8 cellular contexts compared by ENCODE assay signal in genomic region chr13:48235814-48236135, GRCh38. TPM values are rescaled to one million over a fixed set of nuclear protein-coding genes. Genes with fewer than 3 reads are reported as not detected.
DNase-seq lines count a peak whose midpoint lies in the region; ATAC-seq, FAIRE-seq and TF ChIP-seq lines count a peak whose summit lies in the region.

No MANE protein-coding gene starts in this region.

- TF ChIP-seq EP300 in K562 (IDR thresholded peaks at IDR 0.05; ENCODE audit: low read length) (no peak), suprapubic skin (IDR thresholded peaks at IDR 0.05) (no peak)

- POLR2A ChIA-PET in activated CD4-positive, alpha-beta T cell treated with anti-CD3 and anti-CD28 coated beads for 36 hours (lab: Charles Lee), result interaction anchor here (0.6 to 1.3 kb wide), 3 partner anchors 13 to 198 kb away, joined by 3 to 5 read pairs (median 3); partner anchors contain the start of gene NUDT15
- POLR2A ChIA-PET in K562 (lab: Yijun Ruan, JAX), result no interaction called here

- TF ChIP-seq RAD21 in K562 (CRISPR knock-in tag; conservative IDR thresholded peaks at IDR 0.05 in 1 of 2, IDR thresholded peaks at IDR 0.05 in 1 of 2), result no peak
- no peak for TF ChIP-seq RAD21 in liver (IDR thresholded peaks at IDR 0.05)

- peaks cover 2% of the 10 kb centered on the region; the same call in 1 of the 3 replicates for H3K36me3 ChIP-seq in K562 (ENCODE audit: control insufficient read depth, insufficient read depth, low read length)
- no peaks in the 10 kb centered on the region for H3K36me3 ChIP-seq in liver (ENCODE audit: control insufficient read depth in 4 of 4, insufficient read depth in 3 of 4, low read depth in 1 of 4, low read length in 3 of 4)
- H3K36me3 ChIP-seq in suprapubic skin, result peaks cover 8% of the 10 kb centered on the region

- peaks cover 6% of the 10 kb centered on the region for H3K36me3 Mint-ChIP-seq in activated CD4-positive, alpha-beta T cell treated with anti-CD3 and anti-CD28 coated beads for 36 hours (ENCODE audit: low read depth)

- no peak for DNase-seq in activated CD4-positive, alpha-beta T cell treated with anti-CD3 and anti-CD28 coated beads for 36 hours
- DNase-seq in activated CD4-positive, alpha-beta T cell treated with anti-CD3 and anti-CD28 coated beads for 1 hour, result no peak
- DNase-seq in K562 (ENCODE audit: extremely low read depth in 1 of 4, low spot score in 3 of 4) (no peak), suprapubic skin (ENCODE audit: low spot score in 2 of 2) (no peak), UCSD-AML1 (lab: John Stamatoyannopoulos, UW; ENCODE audit: unreplicated experiment) (no peak)
- no peak for DNase-seq in stimulated activated CD4-positive, alpha-beta T cell treated with anti-CD3 and anti-CD28 coated beads, Interleukin-2, amount 100 ng/mL, for 24 hours

- H3K4me1 ChIP-seq in K562 (replicated peaks in 1 of 2; ENCODE audit: control insufficient read depth in 2 of 2, insufficient read depth in 2 of 2, low read length in 2 of 2) (peaks cover 0 to 15% of the 10 kb centered on the region in 2 experiments; a peak in 3 of 5 replicates), liver (ENCODE audit: control insufficient read depth in 4 of 4, insufficient read depth in 4 of 4, low read length in 3 of 4) (peaks cover 5 to 42% (median 29%) of the 10 kb centered on the region in 4 donors), suprapubic skin (peaks cover 72% of the 10 kb centered on the region)

- peak overlapping the region; percentile 84 for H3K4me3 Mint-ChIP-seq in activated CD4-positive, alpha-beta T cell treated with anti-CD3 and anti-CD28 coated beads for 36 hours

- H2AFZ ChIP-seq in K562 (ENCODE audit: low read depth, low read length), result no peak overlapping the region

- no peak for FAIRE-seq in K562 (lab: Jason Lieb, UNC)

- no peaks in the 10 kb centered on the region for H3K9me3 Mint-ChIP-seq in activated CD4-positive, alpha-beta T cell treated with anti-CD3 and anti-CD28 coated beads for 36 hours (ENCODE audit: low read depth)

- H3K27me3 ChIP-seq in K562 (ENCODE audit: control insufficient read depth in 2 of 2, insufficient read depth in 2 of 2, low read length in 2 of 2) (no peaks in the 10 kb centered on the region), liver (ENCODE audit: control insufficient read depth in 4 of 4, insufficient read depth in 4 of 4, low read length in 3 of 4) (no peaks in the 10 kb centered on the region), suprapubic skin (no peaks in the 10 kb centered on the region)

- intact Hi-C loops in activated CD4-positive, alpha-beta T cell treated with anti-CD3 and anti-CD28 coated beads for 36 hours (cut with DNase I, micrococcal nuclease), result loop anchor here (1.0 to 5.0 kb wide), 6 partner anchors 14 to 327 kb away; partner anchors contain the start of gene NUDT15 (in 1 of the 2)
- intact Hi-C loops in K562 (cut with micrococcal nuclease), result loop anchor here (2.0 kb wide), 1 partner anchor 109 kb away; no protein-coding TSS in a partner anchor

- H3K9me1 ChIP-seq in K562 (ENCODE audit: control insufficient read depth, insufficient read depth, low read length), result no peaks in the 10 kb centered on the region

- H3K9me3 ChIP-seq in K562 (replicated peaks; ENCODE audit: control insufficient read depth, insufficient read depth, low read depth, low read length), result no peaks in the 10 kb centered on the region
- H3K9me3 ChIP-seq in liver (ENCODE audit: control insufficient read depth in 4 of 4, low read length in 3 of 4), result no peaks in the 10 kb centered on the region
- H3K9me3 ChIP-seq in suprapubic skin, result no peaks in the 10 kb centered on the region

- no peak overlapping the region for H3K27ac ChIP-seq in K562 (ENCODE audit: extremely low read depth, low read depth, low read length)
- peak overlapping the region; percentile 76 for H3K27ac ChIP-seq in liver (ENCODE audit: low read depth in 1 of 2, low read length in 2 of 2)
- peak overlapping the region; percentile 100 for H3K27ac ChIP-seq in suprapubic skin

- H3K9ac ChIP-seq in K562 (ENCODE audit: insufficient read depth in 1 of 2, low read depth in 2 of 2, low read length in 2 of 2), result peak overlapping the region in 1 of 2 experiments; percentile 92; a peak in 2 of 4 replicates
- H3K9ac ChIP-seq in liver (ENCODE audit: low read depth in 1 of 2, low read length in 2 of 2), result peak overlapping the region; percentile 56 to 100

- no TSS peak for BruUV-seq in K562 (replicated peaks; lab: Mats Ljungman, UMichigan)

- TF ChIP-seq CTCF in K562 (IDR thresholded peaks at IDR 0.05 in 2 of 3, conservative IDR thresholded peaks at IDR 0.05 in 1 of 3; ENCODE audit: insufficient read depth in 2 of 3, low read depth in 1 of 3, low read length in 3 of 3) (no peak), liver (IDR thresholded peaks at IDR 0.05; ENCODE audit: low read depth, low read length, missing input control) (no peak), suprapubic skin (IDR thresholded peaks at IDR 0.05) (no peak)

- peaks cover 41% of the 10 kb centered on the region for H3K79me2 ChIP-seq in K562 (ENCODE audit: control insufficient read depth, insufficient read depth, low read length)

- TF ChIP-seq POLR2A in K562 (conservative IDR thresholded peaks at IDR 0.05) (no peak), suprapubic skin (IDR thresholded peaks at IDR 0.05) (no peak)

- H3K27ac Mint-ChIP-seq in activated CD4-positive, alpha-beta T cell treated with anti-CD3 and anti-CD28 coated beads for 36 hours, result no peak overlapping the region

- peak overlapping the region; percentile 21 for H3K4me2 ChIP-seq in K562 (ENCODE audit: insufficient read depth, low read length)

- ATAC-seq in activated CD4-positive, alpha-beta T cell treated with anti-CD3 and anti-CD28 coated beads for 36 hours, result no peak
- ATAC-seq in K562 (no peak), HG02763 (IDR thresholded peaks at IDR 0.05; ENCODE audit: unreplicated experiment) (no peak)

- H3K27me3 Mint-ChIP-seq in activated CD4-positive, alpha-beta T cell treated with anti-CD3 and anti-CD28 coated beads for 36 hours, result peaks cover 2% of the 10 kb centered on the region

- 50% methylated on average over 1 of the region's 1 CpG for WGBS in K562 (ENCODE audit: insufficient coverage, low coverage, missing lambda C conversion rate)
- WGBS in liver, result 82% methylated on average over 1 of the region's 1 CpG
- 21% methylated on average over 1 of the region's 1 CpG for WGBS in suprapubic skin

- H4K20me1 ChIP-seq in K562 (replicated peaks; ENCODE audit: control insufficient read depth, insufficient read depth, low read length), result no peaks in the 10 kb centered on the region

- H3K4me3 ChIP-seq in K562, result no peak overlapping the region
- H3K4me3 ChIP-seq in liver (ENCODE audit: low read depth in 1 of 3, low read length in 3 of 3), result peak overlapping the region; percentile 20 to 98 (median 42)
- H3K4me3 ChIP-seq in suprapubic skin, result peak overlapping the region; percentile 99

- in situ Hi-C loops in K562 (cut with MboI), result no loop called here

- CTCF ChIA-PET in activated CD4-positive, alpha-beta T cell treated with anti-CD3 and anti-CD28 coated beads for 36 hours (lab: Charles Lee), result interaction anchor here (0.8 to 2.0 kb wide), 11 partner anchors 8 to 345 kb away, joined by 3 to 7 read pairs (median 4); partner anchors contain the start of gene MED4
- CTCF ChIA-PET in K562 (lab: Yijun Ruan, JAX; ENCODE audit: low intra/inter-chr PET ratio), result no interaction called here

- peaks cover 70% of the 10 kb centered on the region for H3K4me1 Mint-ChIP-seq in activated CD4-positive, alpha-beta T cell treated with anti-CD3 and anti-CD28 coated beads for 36 hours

TF ChIP-seq in K562, 482 proteins besides CTCF, POLR2A, EP300 and RAD21:
- TF ChIP-seq THRA (IDR thresholded peaks at IDR 0.05), result no peak

TF ChIP-seq in liver, 16 proteins besides CTCF, POLR2A, EP300 and RAD21 (continues in another document):
- TF ChIP-seq RXRA (IDR thresholded peaks at IDR 0.05) (peak in 1 of 2 donors; percentile 0), GABPA (IDR thresholded peaks at IDR 0.05 in 1 of 2, conservative IDR thresholded peaks at IDR 0.05 in 1 of 2) (no peak)

RNA-seq across cellular contexts. Expression of gene ITM2B, which starts 2.8 kb away (rescaled TPM):
- 10 to 100 TPM; 67.0 to 96.5 TPM for total RNA-seq in activated CD4-positive, alpha-beta T cell treated with anti-CD3 and anti-CD28 coated beads for 36 hours
- total RNA-seq in K562 (2011; cell fraction: chromatin; rRNA removed; ENCODE audit: low replicate concordance), result 19.7 and 43.2 TPM in 2 replicates
- 27.6 and 28.0 TPM in 2 replicates for total RNA-seq in K562 (2011; cell fraction: nucleolus; rRNA removed)
- 45.9 and 47.1 TPM in 2 replicates for total RNA-seq in K562 (2011; cell fraction: nucleoplasm; rRNA removed)
- 45.0 and 67.6 TPM in 2 replicates for total RNA-seq in K562 (2014; rRNA removed)
- 49.5 and 54.4 TPM in 2 replicates for total RNA-seq in K562 (2014; rRNA removed; fragmentation: Illumina TruSeq; extraction: Trizol)
- total RNA-seq in K562 (2015; rRNA removed; fragmentation: Illumina TruSeq; extraction: Trizol), result 50.9 and 52.5 TPM in 2 replicates
- total RNA-seq in K562 (2021), result 53.3 and 58.4 TPM in 2 replicates
- polyA plus RNA-seq in K562 (2011; rRNA removed), result 41.2 and 65.6 TPM in 2 replicates
- 11.3 and 35.7 TPM in 2 replicates for polyA plus RNA-seq in K562 (2011; cell fraction: cytosol; rRNA removed)
- polyA plus RNA-seq in K562 (2011; cell fraction: nucleus; rRNA removed), result 11.0 and 29.8 TPM in 2 replicates
- 46.5 and 99.0 TPM in 2 replicates for polyA plus RNA-seq in K562 (2012)
- 57.7 and 83.8 TPM in 2 replicates for polyA plus RNA-seq in K562 (2014; fragmentation: Illumina TruSeq; extraction: Trizol)
- 10 to 100 TPM; 22.0 to 44.3 TPM for polyA plus RNA-seq in K562 (2014; fragmentation: Nextera tagmentation; extraction: Ambion mirVana)
- polyA plus RNA-seq in K562 (2014; rRNA removed), result 34.8 and 36.9 TPM in 2 replicates
- 10.6 and 27.5 TPM in 2 replicates for polyA minus RNA-seq in K562 (2011; rRNA and poly(A)+ RNA removed)
- 19.5 and 34.5 TPM in 2 replicates for polyA minus RNA-seq in K562 (2011; cell fraction: cytosol; rRNA and poly(A)+ RNA removed)
- polyA minus RNA-seq in K562 (2011; cell fraction: nucleus; rRNA and poly(A)+ RNA removed), result 1.5 and 4.4 TPM in 2 replicates
- total RNA-seq in liver, result 100 to 1,000 TPM; 114 to 167 TPM
- polyA plus RNA-seq in liver, result 100 to 1,000 TPM; 237 to 379 TPM
- 100 to 1,000 TPM; 511 to 726 (median 679) TPM for total RNA-seq in suprapubic skin
